ENCODE assay signal across 1 cellular context in genomic region chr1:27116210-27116609, GRCh38.
TF ChIP-seq lines count a peak whose summit lies in the region.

No MANE protein-coding gene starts in this region.

TF ChIP-seq in GM12878, 131 proteins besides CTCF, POLR2A, EP300 and RAD21:
- no peak for TF ChIP-seq HSF1 (IDR thresholded peaks at IDR 0.05; ENCODE audit: low read depth, low read length)
- TF ChIP-seq SMAD1 (IDR thresholded peaks at IDR 0.05; ENCODE audit: low read depth, partially characterized antibody): peak; percentile 65
- TF ChIP-seq ZBED1 (IDR thresholded peaks at IDR 0.05; ENCODE audit: borderline replicate concordance): no peak
